ENCODE assay signal across 22 cellular contexts in the genomic region with DNA sequence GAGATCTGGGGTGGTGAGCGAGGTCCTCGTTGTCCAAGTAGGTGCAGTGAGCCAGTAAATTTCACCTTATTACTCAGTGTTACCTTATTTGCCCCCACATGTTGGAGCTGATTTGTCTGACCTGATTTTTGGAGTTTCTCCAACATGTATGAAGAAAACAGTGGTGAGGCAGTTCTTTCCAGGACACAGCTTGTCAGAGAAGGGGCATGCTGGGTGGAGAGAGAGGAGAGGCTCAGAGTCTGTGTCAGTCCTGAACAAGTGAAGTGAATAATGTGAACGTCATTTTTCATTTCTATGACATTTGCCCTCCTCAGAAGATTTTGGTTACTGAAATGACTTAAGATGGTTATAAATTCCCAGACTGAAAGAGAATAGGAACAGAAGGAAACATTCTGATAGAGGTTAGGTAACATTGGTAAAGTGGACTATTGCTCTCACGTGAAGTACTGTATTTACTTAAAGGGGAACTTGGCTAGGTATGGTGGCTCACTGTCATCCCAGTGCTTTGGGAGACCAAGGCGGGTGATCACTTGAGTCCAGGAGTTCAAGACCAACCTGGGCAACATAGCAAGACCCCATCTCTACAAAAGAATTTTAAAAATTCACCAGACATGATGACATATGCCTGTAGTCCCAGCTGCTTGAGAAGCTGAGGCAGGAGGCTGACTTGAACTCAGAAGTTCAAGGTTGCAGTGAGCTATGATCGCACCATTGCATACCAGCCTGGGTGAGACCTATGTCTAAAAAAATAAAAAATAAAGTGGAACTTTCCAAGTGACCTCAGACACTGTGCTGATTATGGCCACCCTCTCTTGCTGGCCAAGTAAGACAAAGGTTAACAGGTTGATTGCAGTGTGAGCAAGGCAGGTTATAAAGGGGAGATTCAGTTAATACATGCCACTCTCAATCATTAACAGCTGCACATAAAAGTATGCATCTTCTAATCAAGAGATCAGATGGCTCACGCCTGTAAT.
A peak's percentile ranks its signal among the peaks of the same experiment; 100 is the strongest.
DNase-seq lines count a peak whose midpoint lies in the region; ATAC-seq and TF ChIP-seq lines count a peak whose summit lies in the region.
"Had no signal": no experiment of that assay in that cellular context is flagged by ENCODE, and none has a peak within 500 bp of the region (broad histone marks: within the 10 kb centered on the region; RNA-seq: fewer than 3 reads in every experiment).

No MANE protein-coding gene starts in this region.

- H3K9ac ChIP-seq in neuronal stem cell (ENCODE audit: low read depth, low read length, poor library complexity) = peak overlapping the region; percentile 38

- H2BK5ac ChIP-seq in neuronal stem cell (ENCODE audit: low read length) = no peak overlapping the region

- no peak overlapping the region for H2AK5ac ChIP-seq in neuronal stem cell (ENCODE audit: low read depth, low read length)

- no peak for TF ChIP-seq CTCF in AG10803 (conservative IDR thresholded peaks at IDR 0.05; ENCODE audit: low read length)
- TF ChIP-seq CTCF in esophagus muscularis mucosa (IDR thresholded peaks at IDR 0.05) = no peak

- H4K8ac ChIP-seq in neuronal stem cell (ENCODE audit: low read depth, low read length) = no peak overlapping the region

- H2AFZ ChIP-seq in neuronal stem cell (ENCODE audit: low read length) = no peak overlapping the region

- intact Hi-C loops in esophagus muscularis mucosa (cut with DNase I) = no loop called here

- H4K91ac ChIP-seq in neuronal stem cell (ENCODE audit: low read depth, low read length, poor library complexity) = no peak overlapping the region

- no peak overlapping the region for H3K14ac ChIP-seq in neuronal stem cell (ENCODE audit: low read length)

- H3K4ac ChIP-seq in neuronal stem cell (ENCODE audit: low read length) = no peak overlapping the region

- H2BK120ac ChIP-seq in neuronal stem cell (ENCODE audit: low read depth, low read length) = no peak overlapping the region

- ATAC-seq in GM19351 (IDR thresholded peaks at IDR 0.05; ENCODE audit: unreplicated experiment) = no peak
- ATAC-seq: activated CD4-positive, alpha-beta T cell treated with anti-CD3 and anti-CD28 coated beads for 36 hours; naive thymus-derived CD8-positive, alpha-beta T cell had no signal

- no peaks in the 10 kb centered on the region for H3K36me3 ChIP-seq in esophagus muscularis mucosa
- no peaks in the 10 kb centered on the region for H3K36me3 ChIP-seq in neuronal stem cell (replicated peaks in 1 of 2; ENCODE audit: control insufficient read depth in 2 of 2, insufficient read depth in 2 of 2, low read length in 2 of 2)
- H3K36me3 ChIP-seq: ovary had no signal

- DNase-seq in AG10803 (ENCODE audit: low read depth) (peak; percentile 16), amniotic epithelial cell (ENCODE audit: low read depth) (peak; percentile 43), esophagus muscularis mucosa (ENCODE audit: extremely low spot score) (no peak), neuronal stem cell (ENCODE audit: low spot score) (no peak), NCI-H82 treated with DMSO at 0.1 percent for 48 hours (lab: John Stamatoyannopoulos, UW; ENCODE audit: unreplicated experiment) (no peak), HT-29 (ENCODE audit: low spot score) (no peak), AG08395 (ENCODE audit: low spot score) (no peak)
- DNase-seq: activated CD4-positive, alpha-beta T cell treated with anti-CD3 and anti-CD28 coated beads for 36 hours; C1 segment of cervical spinal cord; cortex of kidney; DMS 273 treated with DMSO at 0.1 percent for 48 hours; foreskin melanocyte; hippocampal formation; mesendoderm; naive thymus-derived CD8-positive, alpha-beta T cell; NCI-H1694; OCI-M1; ovary; stimulated activated CD4-positive, alpha-beta T cell treated with anti-CD3 and anti-CD28 coated beads, Interleukin-4, amount 100 ng/mL, for 24 hours; T-helper 1 cell had no signal

- H3K79me1 ChIP-seq in neuronal stem cell (ENCODE audit: low read depth, low read length) = no peaks in the 10 kb centered on the region

- H3K23ac ChIP-seq in neuronal stem cell (ENCODE audit: low read depth, low read length, poor library complexity) = no peak overlapping the region

- no peak overlapping the region for H3K4me2 ChIP-seq in neuronal stem cell (ENCODE audit: insufficient read depth, low read length, poor library complexity, severe bottlenecking)

- H3K27ac ChIP-seq in esophagus muscularis mucosa (replicated peaks in 1 of 4) (peak overlapping the region in 3 of 4 donors; percentile 4 to 40 (median 20)), neuronal stem cell (replicated peaks; ENCODE audit: low read length) (no peak overlapping the region)
- H3K27ac ChIP-seq: ovary had no signal

- H3K4me1 ChIP-seq in esophagus muscularis mucosa (peaks cover 6 to 17% (median 12%) of the 10 kb centered on the region in 4 donors), neuronal stem cell (ENCODE audit: control insufficient read depth in 2 of 2, insufficient read depth in 1 of 2, low read depth in 1 of 2, low read length in 2 of 2) (peaks cover 0 to 7% of the 10 kb centered on the region in 2 donors)

- WGBS in esophagus muscularis mucosa = 83% methylated on average over 7 of the region's 7 CpGs
- no CpG with 5 or more reads among the region's 7 CpGs for WGBS in neuronal stem cell (ENCODE audit: extremely low coverage in 2 of 2, insufficient read length in 2 of 2, insufficient replicate concordance in 1 of 2), 2 donors

- peak overlapping the region; percentile 72 for H3K18ac ChIP-seq in neuronal stem cell (ENCODE audit: low read length)

- H3K4me3 ChIP-seq in AG10803 (ENCODE audit: low read length) = no peak overlapping the region
- no peak overlapping the region for H3K4me3 ChIP-seq in esophagus muscularis mucosa
- no peak overlapping the region for H3K4me3 ChIP-seq in neuronal stem cell (ENCODE audit: low read length in 2 of 2)
- H3K4me3 ChIP-seq: ovary, skin epidermis had no signal

- H2BK15ac ChIP-seq in neuronal stem cell (ENCODE audit: low read length) = no peak overlapping the region

- no peak for TF ChIP-seq POLR2A in esophagus muscularis mucosa (IDR thresholded peaks at IDR 0.05; ENCODE audit: low read depth)

- no peak for TF ChIP-seq EP300 in esophagus muscularis mucosa (IDR thresholded peaks at IDR 0.05)

- H2BK12ac ChIP-seq in neuronal stem cell (ENCODE audit: low read length) = no peak overlapping the region

- H3K27me3 ChIP-seq in esophagus muscularis mucosa (no peaks in the 10 kb centered on the region), neuronal stem cell (ENCODE audit: control insufficient read depth in 3 of 3, insufficient read depth in 3 of 3, low read depth in 1 of 3, low read length in 3 of 3) (no peaks in the 10 kb centered on the region)
- H3K27me3 ChIP-seq: ovary had no signal

- H3K9me3 ChIP-seq in esophagus muscularis mucosa (no peaks in the 10 kb centered on the region), neuronal stem cell (replicated peaks in 1 of 2; ENCODE audit: control insufficient read depth in 2 of 2, insufficient read depth in 1 of 2, low read depth in 1 of 2, low read length in 2 of 2) (no peaks in the 10 kb centered on the region)
- H3K9me3 ChIP-seq: ovary had no signal

Comparison
In these comparisons a context has a peak if more than half of its experiments do, and no peak if none do; other contexts are left out.
1. DNase-seq: peak in AG10803 (single experiment) and amniotic epithelial cell (single experiment); none in esophagus muscularis mucosa (single experiment), neuronal stem cell (single experiment), NCI-H82 treated with DMSO at 0.1 percent for 48 hours (single experiment), HT-29 (single experiment) and AG08395 (single experiment).